22 cellular contexts compared by ENCODE assay signal in the genomic region with DNA sequence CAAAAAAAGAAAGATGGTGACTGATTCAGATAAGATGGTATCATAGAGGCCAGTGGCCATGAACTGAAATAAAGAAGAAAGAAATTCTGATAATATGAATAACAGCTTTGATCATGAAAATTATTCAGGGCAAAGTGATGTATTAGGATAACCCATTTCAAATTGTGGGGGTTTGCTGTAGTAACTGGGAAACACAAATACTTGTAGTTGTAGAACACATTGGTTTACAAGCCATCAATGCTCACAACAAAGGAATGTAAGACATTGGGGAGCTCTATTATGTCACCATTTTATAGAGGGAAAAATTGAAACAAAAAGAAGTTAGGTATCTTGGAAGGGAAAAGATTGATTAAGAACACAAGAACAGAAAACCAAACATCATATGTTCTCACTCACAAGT.
DNase-seq lines count a peak whose midpoint lies in the region; ATAC-seq and TF ChIP-seq lines count a peak whose summit lies in the region.
"Had no signal": no experiment of that assay in that cellular context is flagged by ENCODE, and none has a peak within 500 bp of the region (broad histone marks: within the 10 kb centered on the region; RNA-seq: fewer than 3 reads in every experiment).

No MANE protein-coding gene starts in this region.

- H3K27me3 ChIP-seq in mammary epithelial cell (ENCODE audit: insufficient read depth, low read length) (no peaks in the 10 kb centered on the region), breast epithelium (no peaks in the 10 kb centered on the region), IMR-90 (ENCODE audit: control insufficient read depth, insufficient read depth, low read length) (no peaks in the 10 kb centered on the region), mesenchymal stem cell (ENCODE audit: control insufficient read depth in 1 of 2, insufficient read depth in 1 of 2, low read length in 2 of 2) (no peaks in the 10 kb centered on the region)
- H3K27me3 ChIP-seq: MG63 had no signal

- H3K14ac ChIP-seq in IMR-90 (replicated peaks; ENCODE audit: low read depth, low read length) (no peak overlapping the region), mesenchymal stem cell (ENCODE audit: low read length in 2 of 2) (no peak overlapping the region)

- H3K79me1 ChIP-seq in IMR-90 (ENCODE audit: low read depth in 1 of 2, low read length in 2 of 2) (no peaks in the 10 kb centered on the region), mesenchymal stem cell (replicated peaks; ENCODE audit: low read length, poor library complexity, severe bottlenecking) (no peaks in the 10 kb centered on the region)

- DNase-seq in mammary epithelial cell (no peak), breast epithelium (ENCODE audit: low spot score in 2 of 2) (no peak), IMR-90 (peak; percentile 42), mesenchymal stem cell (no peak), DMS153 treated with DMSO at 0.1 percent for 48 hours (lab: John Stamatoyannopoulos, UW; ENCODE audit: unreplicated experiment) (no peak)
- DNase-seq in activated CD4-positive, CD25-positive, alpha-beta regulatory T cell (lab: John Stamatoyannopoulos, UW): no peak
- DNase-seq: 8988T; DMS53; GOT3; Kasumi-1; MG63; NCI-H1048; NCI-H1436; NCI-H187 treated with DMSO at 0.1 percent for 48 hours; NCI-H69; NK-92 treated with Interleukin-12 subunit alpha and Interleukin-12 subunit beta, amount 100 ng/mL, for 24 hours; SIG-M5; T-cell had no signal

- H3K56ac ChIP-seq in IMR-90 (ENCODE audit: extremely low read depth, insufficient read depth, low read length): no peak overlapping the region

- H3K9ac ChIP-seq in mammary epithelial cell (ENCODE audit: insufficient read depth, low read length) (no peak overlapping the region), IMR-90 (ENCODE audit: low read depth, low read length) (no peak overlapping the region), mesenchymal stem cell (ENCODE audit: low read length) (peak overlapping the region; percentile 6)

- H4K20me1 ChIP-seq in mammary epithelial cell (ENCODE audit: insufficient read depth, low read length) (no peaks in the 10 kb centered on the region), IMR-90 (ENCODE audit: insufficient read depth, low read length) (no peaks in the 10 kb centered on the region)

- H3K36me3 ChIP-seq in mammary epithelial cell (ENCODE audit: insufficient read depth, low read length) (no peaks in the 10 kb centered on the region), breast epithelium (no peaks in the 10 kb centered on the region), IMR-90 (ENCODE audit: control insufficient read depth, insufficient read depth, low read length) (no peaks in the 10 kb centered on the region), mesenchymal stem cell (ENCODE audit: control insufficient read depth in 1 of 2, insufficient read depth in 2 of 2, low read depth in 1 of 2, low read length in 2 of 2) (no peaks in the 10 kb centered on the region)
- H3K36me3 ChIP-seq: MG63 had no signal

- H2AK5ac ChIP-seq in IMR-90 (ENCODE audit: low read depth, low read length): no peak overlapping the region
- no peak overlapping the region for H2AK5ac ChIP-seq in mesenchymal stem cell (ENCODE audit: low read length, severe bottlenecking)

- H3K27ac ChIP-seq in mammary epithelial cell (ENCODE audit: insufficient read depth, low read depth, low read length): peak overlapping the region; percentile 28
- H3K27ac ChIP-seq in breast epithelium: no peak overlapping the region
- no peak overlapping the region for H3K27ac ChIP-seq in IMR-90 (ENCODE audit: insufficient read depth, low read length)
- H3K27ac ChIP-seq in mesenchymal stem cell (ENCODE audit: low read length, poor library complexity, severe bottlenecking): no peak overlapping the region

- in situ Hi-C loops in mammary epithelial cell (cut with MboI; ENCODE audit: low sequenced_read_pairs in 2 of 2) (no loop called here), IMR-90 (cut with MboI; ENCODE audit: low sequenced_read_pairs) (no loop called here)

- H3K4ac ChIP-seq in IMR-90 (ENCODE audit: low read depth, low read length): no peak overlapping the region
- no peak overlapping the region for H3K4ac ChIP-seq in mesenchymal stem cell (ENCODE audit: low read depth in 1 of 2, low read length in 2 of 2)

- H2AFZ ChIP-seq in mammary epithelial cell (ENCODE audit: low read depth, low read length) (no peak overlapping the region), IMR-90 (replicated peaks; ENCODE audit: low read length, poor library complexity) (no peak overlapping the region), mesenchymal stem cell (ENCODE audit: low read depth, low read length) (no peak overlapping the region)

- no peak for TF ChIP-seq RAD21 in IMR-90 (IDR thresholded peaks at IDR 0.05; ENCODE audit: low read length)

- POLR2A ChIA-PET in IMR-90 (lab: Charles Lee; ENCODE audit: unreplicated experiment): no interaction called here

- H3K18ac ChIP-seq in IMR-90 (ENCODE audit: low read depth, low read length) (no peak overlapping the region), mesenchymal stem cell (ENCODE audit: low read depth in 1 of 2, low read length in 2 of 2) (no peak overlapping the region)

- dilution Hi-C loops in mammary epithelial cell (cut with HindIII; ENCODE audit: low sequenced_read_pairs): no loop called here
- dilution Hi-C loops in IMR-90 (cut with HindIII; ENCODE audit: low sequenced_read_pairs, unreplicated experiment): no loop called here

- no peak overlapping the region for H3K4me3 ChIP-seq in mammary epithelial cell (replicated peaks in 1 of 3; ENCODE audit: insufficient read depth in 1 of 3, low read depth in 2 of 3, low read length in 3 of 3)
- H3K4me3 ChIP-seq in breast epithelium: no peak overlapping the region
- H3K4me3 ChIP-seq in IMR-90 (ENCODE audit: insufficient read depth, low read depth, low read length): no peak overlapping the region
- H3K4me3 ChIP-seq in mesenchymal stem cell (ENCODE audit: insufficient read depth in 1 of 2, low read depth in 1 of 2, low read length in 2 of 2): no peak overlapping the region
- H3K4me3 ChIP-seq: MG63 had no signal

- peaks cover 28% of the 10 kb centered on the region for H3K4me1 ChIP-seq in mammary epithelial cell (ENCODE audit: insufficient read depth, low read length)
- H3K4me1 ChIP-seq in breast epithelium: peaks cover 0 to 7% of the 10 kb centered on the region in 2 donors
- peaks cover 9% of the 10 kb centered on the region for H3K4me1 ChIP-seq in IMR-90 (ENCODE audit: control insufficient read depth, insufficient read depth, low read length)
- H3K4me1 ChIP-seq in mesenchymal stem cell (ENCODE audit: control insufficient read depth, insufficient read depth, low read depth, low read length): peaks cover 8% of the 10 kb centered on the region

- BruUV-seq in mammary epithelial cell (replicated peaks; lab: Mats Ljungman, UMichigan) (no TSS peak), IMR-90 (replicated peaks; lab: Mats Ljungman, UMichigan) (no TSS peak)

- H2BK15ac ChIP-seq in IMR-90 (ENCODE audit: low read depth, low read length) (no peak overlapping the region), mesenchymal stem cell (ENCODE audit: low read depth, poor library complexity, severe bottlenecking) (no peak overlapping the region)

- H2BK120ac ChIP-seq in IMR-90 (ENCODE audit: low read depth, low read length) (no peak overlapping the region), mesenchymal stem cell (ENCODE audit: low read depth, low read length) (no peak overlapping the region)

- H2BK20ac ChIP-seq in IMR-90 (ENCODE audit: low read depth, low read length): no peak overlapping the region

- TF ChIP-seq POLR2A in breast epithelium (IDR thresholded peaks at IDR 0.05) (no peak), IMR-90 (IDR thresholded peaks at IDR 0.05; ENCODE audit: low read depth, low read length) (no peak)

- H2AK9ac ChIP-seq in IMR-90 (replicated peaks; ENCODE audit: low read depth, low read length, poor library complexity): no peak overlapping the region

- H3K23ac ChIP-seq in IMR-90 (ENCODE audit: low read depth, low read length): no peak overlapping the region
- no peak overlapping the region for H3K23ac ChIP-seq in mesenchymal stem cell (ENCODE audit: low read length in 2 of 2)

- H2BK5ac ChIP-seq in IMR-90 (ENCODE audit: low read depth, low read length, poor library complexity, severe bottlenecking) (no peak overlapping the region), mesenchymal stem cell (ENCODE audit: low read depth, low read length, poor library complexity, severe bottlenecking) (no peak overlapping the region)

- ATAC-seq in IMR-90 (ENCODE audit: low read depth): no peak
- no peak for ATAC-seq in HG03139 (IDR thresholded peaks at IDR 0.05; ENCODE audit: unreplicated experiment)
- ATAC-seq in HG02678 (IDR thresholded peaks at IDR 0.05; ENCODE audit: unreplicated experiment): no peak
- ATAC-seq: HCT116, Panc1, T-cell had no signal

- H4K5ac ChIP-seq in IMR-90 (ENCODE audit: low read depth, low read length): no peak overlapping the region

- H3K79me2 ChIP-seq in mammary epithelial cell (ENCODE audit: insufficient read depth, low read length): peaks cover 96% of the 10 kb centered on the region

- no peak overlapping the region for H2BK12ac ChIP-seq in mesenchymal stem cell (ENCODE audit: low read length in 2 of 2)

- H3K9me3 ChIP-seq in mammary epithelial cell (replicated peaks; ENCODE audit: insufficient read depth, low read length) (no peaks in the 10 kb centered on the region), breast epithelium (no peaks in the 10 kb centered on the region), IMR-90 (ENCODE audit: control insufficient read depth, insufficient read depth, low read length) (no peaks in the 10 kb centered on the region), mesenchymal stem cell (ENCODE audit: control insufficient read depth, low read length) (no peaks in the 10 kb centered on the region)
- H3K9me3 ChIP-seq: MG63 had no signal

- intact Hi-C loops in mammary epithelial cell (cut with micrococcal nuclease) (no loop called here), breast epithelium (cut with DNase I; ENCODE audit: low total_unique reads) (no loop called here), IMR-90 (cut with micrococcal nuclease) (no loop called here)

- TF ChIP-seq CTCF in mammary epithelial cell (conservative IDR thresholded peaks at IDR 0.05 in 1 of 2, IDR thresholded peaks at IDR 0.05 in 1 of 2; ENCODE audit: extremely low read depth in 1 of 2, insufficient read depth in 1 of 2, low read depth in 1 of 2, low read length in 2 of 2): no peak
- TF ChIP-seq CTCF in breast epithelium (IDR thresholded peaks at IDR 0.05): no peak
- no peak for TF ChIP-seq CTCF in IMR-90 (conservative IDR thresholded peaks at IDR 0.05; ENCODE audit: low read depth, low read length)

- H3K9me1 ChIP-seq in IMR-90 (ENCODE audit: insufficient read depth, low read length): no peaks in the 10 kb centered on the region

- no peak overlapping the region for H4K91ac ChIP-seq in IMR-90 (ENCODE audit: insufficient read depth, low read depth, low read length)
- H4K91ac ChIP-seq in mesenchymal stem cell (ENCODE audit: low read length): no peak overlapping the region

- H4K8ac ChIP-seq in IMR-90 (ENCODE audit: low read depth in 2 of 2, low read length in 2 of 2) (no peak overlapping the region), mesenchymal stem cell (ENCODE audit: low read length) (no peak overlapping the region)

- CTCF ChIA-PET in mammary epithelial cell (lab: Charles Lee; ENCODE audit: low non-redundant PET) (no interaction called here), IMR-90 (lab: Yijun Ruan, JAX) (interaction anchor here (1.5 kb wide), 1 partner anchor 11 kb away, joined by 6 read pairs; no protein-coding TSS in a partner anchor)

- no peak overlapping the region for H3K4me2 ChIP-seq in mammary epithelial cell (ENCODE audit: insufficient read depth, low read depth, low read length)
- H3K4me2 ChIP-seq in IMR-90 (ENCODE audit: low read depth, low read length): no peak overlapping the region
- no peak overlapping the region for H3K4me2 ChIP-seq in mesenchymal stem cell (ENCODE audit: low read length, poor library complexity, severe bottlenecking)
